11 cellular contexts compared by ENCODE assay signal in genomic region chr1:51567653-51568052, GRCh38. TPM values are rescaled to one million over a fixed set of nuclear protein-coding genes. Genes with fewer than 3 reads are reported as not detected.
DNase-seq lines count a peak whose midpoint lies in the region; ATAC-seq, FAIRE-seq and TF ChIP-seq lines count a peak whose summit lies in the region.
"Had no signal": no experiment of that assay in that cellular context is flagged by ENCODE, and none has a peak within 500 bp of the region (broad histone marks: within the 10 kb centered on the region; RNA-seq: fewer than 3 reads in every experiment).

No MANE protein-coding gene starts in this region.

- dilution Hi-C loops in endothelial cell of umbilical vein (cut with MboI; ENCODE audit: extremely low pct_ligation_motif_present, low sequenced_read_pairs), result no loop called here

- FAIRE-seq in G401.6 (lab: Jason Lieb, UNC) (peak; percentile 3), endothelial cell of umbilical vein (lab: Jason Lieb, UNC) (peak; percentile 50)

- H3K27me3 ChIP-seq in PC-9 (ENCODE audit: insufficient read depth, low read depth) (no peaks in the 10 kb centered on the region), endothelial cell of umbilical vein (ENCODE audit: control insufficient read depth in 2 of 2, insufficient read depth in 2 of 2, low read length in 2 of 2) (no peaks in the 10 kb centered on the region), lower lobe of right lung (ENCODE audit: low read depth) (no peaks in the 10 kb centered on the region)
- H3K27me3 ChIP-seq: right lobe of liver, uterus had no signal

- TF ChIP-seq CTCF in PC-9 (conservative IDR thresholded peaks at IDR 0.05), result no peak
- no peak for TF ChIP-seq CTCF in endothelial cell of umbilical vein (IDR thresholded peaks at IDR 0.05; ENCODE audit: extremely low read depth in 1 of 2, insufficient read depth in 1 of 2, low read depth in 1 of 2, low read length in 2 of 2)
- TF ChIP-seq CTCF in lower lobe of right lung (IDR thresholded peaks at IDR 0.05), result no peak

- H3K9me2 ChIP-seq in PC-9 (ENCODE audit: insufficient read depth), result no peaks in the 10 kb centered on the region; the same call in 1 of the 2 replicates

- H3K9ac ChIP-seq in endothelial cell of umbilical vein (replicated peaks; ENCODE audit: extremely low read depth, insufficient read depth, low read length), result no peak overlapping the region

- H3K9me1 ChIP-seq in endothelial cell of umbilical vein (replicated peaks; ENCODE audit: control insufficient read depth, extremely low read depth, insufficient read depth, low read length), result no peaks in the 10 kb centered on the region

- H3K4me1 ChIP-seq in PC-9 (replicated peaks; ENCODE audit: insufficient read depth), result peaks cover 93% of the 10 kb centered on the region
- H3K4me1 ChIP-seq in endothelial cell of umbilical vein (ENCODE audit: control insufficient read depth, extremely low read depth, insufficient read depth, low read length), result peaks cover 21% of the 10 kb centered on the region
- H3K4me1 ChIP-seq in lower lobe of right lung, result peaks cover 29% of the 10 kb centered on the region
- H3K4me1 ChIP-seq: uterus had no signal

- BruUV-seq in PC-9 (replicated peaks; lab: Mats Ljungman, UMichigan) (no TSS peak), endothelial cell of umbilical vein (replicated peaks; lab: Mats Ljungman, UMichigan) (no TSS peak)

- no peak overlapping the region; the same call in 1 of the 2 replicates for H3K4me3 ChIP-seq in PC-9
- no peak overlapping the region for H3K4me3 ChIP-seq in endothelial cell of umbilical vein (replicated peaks in 1 of 3; ENCODE audit: insufficient read depth in 1 of 3, low read depth in 1 of 3, low read length in 3 of 3)
- no peak overlapping the region for H3K4me3 ChIP-seq in lower lobe of right lung
- H3K4me3 ChIP-seq: right lobe of liver, uterus had no signal

- POLR2A ChIA-PET in PC-9 (lab: Charles Lee; ENCODE audit: unreplicated experiment) (interaction anchor here (0.6 to 1.8 kb wide), 3 partner anchors 9 to 110 kb away, joined by 3 to 11 read pairs (median 8); no protein-coding TSS in a partner anchor), endothelial cell of umbilical vein (lab: Charles Lee) (no interaction called here)

- H3K36me3 ChIP-seq in PC-9 (ENCODE audit: low read depth) (no peaks in the 10 kb centered on the region), endothelial cell of umbilical vein (ENCODE audit: control insufficient read depth in 2 of 2, extremely low read depth in 1 of 2, insufficient read depth in 2 of 2, low read length in 2 of 2) (no peaks in the 10 kb centered on the region), lower lobe of right lung (no peaks in the 10 kb centered on the region)
- H3K36me3 ChIP-seq: right lobe of liver, uterus had no signal

- CTCF ChIA-PET in PC-9 (lab: Charles Lee) (interaction anchor here (0.6 kb wide), 1 partner anchor 223 kb away, joined by 3 read pairs; no protein-coding TSS in a partner anchor), endothelial cell of umbilical vein (lab: Charles Lee) (interaction anchor here (1.2 to 1.3 kb wide), 2 partner anchors 33 to 104 kb away, joined by 4 to 5 read pairs; no protein-coding TSS in a partner anchor)

- H3F3A ChIP-seq in PC-9 (ENCODE audit: insufficient read depth, low read depth), result peaks cover 60% of the 10 kb centered on the region

- peak; percentile 71 to 97 for DNase-seq in PC-9
- peak; percentile 28 for DNase-seq in endothelial cell of umbilical vein (ENCODE audit: low read depth, low spot score)
- no peak for DNase-seq in sciatic nerve (ENCODE audit: low spot score)
- no peak for DNase-seq in lower lobe of right lung
- DNase-seq: activated CD4-positive, alpha-beta T cell treated with anti-CD3 and anti-CD28 coated beads for 48 hours; NCI-H446; right lobe of liver; uterus had no signal

- H2AFZ ChIP-seq in PC-9 (no peak overlapping the region), endothelial cell of umbilical vein (ENCODE audit: low read depth, low read length) (no peak overlapping the region)

- H4K20me1 ChIP-seq in PC-9 (ENCODE audit: insufficient read depth), result no peaks in the 10 kb centered on the region
- H4K20me1 ChIP-seq in endothelial cell of umbilical vein (replicated peaks; ENCODE audit: control insufficient read depth, extremely low read depth, insufficient read depth, low read length), result no peaks in the 10 kb centered on the region

- H3K79me2 ChIP-seq in PC-9 (ENCODE audit: low read depth) (peaks cover 10% of the 10 kb centered on the region), endothelial cell of umbilical vein (ENCODE audit: control insufficient read depth, insufficient read depth, low read length) (no peaks in the 10 kb centered on the region)

- H3K9me3 ChIP-seq in PC-9 (ENCODE audit: insufficient read depth, low read depth) (no peaks in the 10 kb centered on the region), endothelial cell of umbilical vein (replicated peaks; ENCODE audit: control insufficient read depth, insufficient read depth, low read length) (no peaks in the 10 kb centered on the region), lower lobe of right lung (no peaks in the 10 kb centered on the region)
- H3K9me3 ChIP-seq: right lobe of liver, uterus had no signal

- peak overlapping the region; percentile 74 for H3K4me2 ChIP-seq in PC-9
- H3K4me2 ChIP-seq in endothelial cell of umbilical vein (ENCODE audit: insufficient read depth, low read length), result no peak overlapping the region

- H3K27ac ChIP-seq in PC-9 (peak overlapping the region; percentile 97), endothelial cell of umbilical vein (ENCODE audit: insufficient read depth, low read depth, low read length) (no peak overlapping the region), lower lobe of right lung (no peak overlapping the region)
- H3K27ac ChIP-seq: right lobe of liver, uterus had no signal

- intact Hi-C loops in PC-9 (cut with micrococcal nuclease; ENCODE audit: unreplicated experiment), result loop anchor here (1.0 to 5.0 kb wide), 7 partner anchors 9 to 310 kb away; partner anchors contain the start of genes EPS15 and NRDC
- intact Hi-C loops in endothelial cell of umbilical vein (cut with micrococcal nuclease), result no loop called here
- intact Hi-C loops in sciatic nerve (cut with DNase I), result no loop called here
- intact Hi-C loops in lower lobe of right lung (cut with DNase I), result no loop called here

- peak; percentile 37 for ATAC-seq in sciatic nerve
- ATAC-seq in GM19463 (IDR thresholded peaks at IDR 0.05; ENCODE audit: unreplicated experiment), result no peak
- ATAC-seq in lower lobe of right lung, result no peak
- ATAC-seq in HG03196 (IDR thresholded peaks at IDR 0.05; ENCODE audit: unreplicated experiment), result no peak

- no peak for TF ChIP-seq POLR2A in endothelial cell of umbilical vein (IDR thresholded peaks at IDR 0.05; ENCODE audit: low read depth, low read length)

TF ChIP-seq in endothelial cell of umbilical vein, 7 proteins besides CTCF, POLR2A, EP300 and RAD21:
- no peak for TF ChIP-seq MYC (IDR thresholded peaks at IDR 0.05; ENCODE audit: low read depth, low read length)
- TF ChIP-seq FOS (IDR thresholded peaks at IDR 0.05; ENCODE audit: borderline replicate concordance, insufficient read depth, low read length), result no peak
- no peak for TF ChIP-seq MAX (IDR thresholded peaks at IDR 0.05; ENCODE audit: insufficient read depth, insufficient read length)
- peak; percentile 10 for TF ChIP-seq GATA2 (IDR thresholded peaks at IDR 0.05; ENCODE audit: insufficient read depth, insufficient read length, low read depth, low read length)
- no peak for TF ChIP-seq POLR2AphosphoS5 (IDR thresholded peaks at IDR 0.05; ENCODE audit: insufficient read depth, low read depth, low read length)
- no peak for TF ChIP-seq EZH2 (IDR thresholded peaks at IDR 0.05; ENCODE audit: borderline replicate concordance, low read depth, low read length, severe bottlenecking)

RNA-seq across cellular contexts. Expression of gene EPS15, which starts 48.6 kb away (rescaled TPM):
- total RNA-seq in PC-9 (2021) (60.1 and 61.0 TPM in 2 replicates), endothelial cell of umbilical vein (44.8 and 52.4 TPM in 2 replicates), sciatic nerve (119 TPM), lower lobe of right lung (90.2 TPM)
- polyA plus RNA-seq in endothelial cell of umbilical vein, result 10.7 and 15.4 TPM in 2 replicates
- polyA plus RNA-seq in endothelial cell of umbilical vein (2011; cell fraction: cytosol; rRNA removed), result 17.2 and 18.5 TPM in 2 replicates
- polyA plus RNA-seq in endothelial cell of umbilical vein (2011; cell fraction: nucleus; rRNA removed), result 29.9 and 42.8 TPM in 2 replicates
- 26.0 and 30.8 TPM in 2 replicates for polyA plus RNA-seq in endothelial cell of umbilical vein (2012)
- polyA minus RNA-seq in endothelial cell of umbilical vein, result 39.4 and 47.1 TPM in 2 replicates
- polyA minus RNA-seq in endothelial cell of umbilical vein (2011; cell fraction: cytosol; rRNA and poly(A)+ RNA removed), result 22.6 TPM
- polyA minus RNA-seq in endothelial cell of umbilical vein (2011; cell fraction: nucleus; rRNA and poly(A)+ RNA removed), result 45.9 and 72.6 TPM in 2 replicates

RNA-seq across cellular contexts. Expression of gene OSBPL9, which starts 49.2 kb away (rescaled TPM):
- 149 and 188 TPM in 2 replicates for total RNA-seq in PC-9 (2021)
- 74.8 and 80.3 TPM in 2 replicates for total RNA-seq in endothelial cell of umbilical vein
- polyA plus RNA-seq in endothelial cell of umbilical vein, result 46.2 and 52.5 TPM in 2 replicates
- polyA plus RNA-seq in endothelial cell of umbilical vein (2011; cell fraction: cytosol; rRNA removed), result 55.0 and 58.8 TPM in 2 replicates
- polyA plus RNA-seq in endothelial cell of umbilical vein (2011; cell fraction: nucleus; rRNA removed), result 90.8 and 101 TPM in 2 replicates
- 47.7 and 64.7 TPM in 2 replicates for polyA plus RNA-seq in endothelial cell of umbilical vein (2012)
- polyA minus RNA-seq in endothelial cell of umbilical vein, result 165 and 179 TPM in 2 replicates
- 50.0 TPM for polyA minus RNA-seq in endothelial cell of umbilical vein (2011; cell fraction: cytosol; rRNA and poly(A)+ RNA removed)
- polyA minus RNA-seq in endothelial cell of umbilical vein (2011; cell fraction: nucleus; rRNA and poly(A)+ RNA removed), result 155 and 206 TPM in 2 replicates
- 105 TPM for total RNA-seq in sciatic nerve
- 65.4 TPM for total RNA-seq in lower lobe of right lung

Comparison
In these comparisons a context has a peak if more than half of its experiments do, and no peak if none do; other contexts are left out.
1. DNase-seq: peak in PC-9 (2 of 2) and endothelial cell of umbilical vein (single experiment); none in sciatic nerve (single experiment) and lower lobe of right lung (single experiment).